1 cellular context compared by ENCODE assay signal in the genomic region with DNA sequence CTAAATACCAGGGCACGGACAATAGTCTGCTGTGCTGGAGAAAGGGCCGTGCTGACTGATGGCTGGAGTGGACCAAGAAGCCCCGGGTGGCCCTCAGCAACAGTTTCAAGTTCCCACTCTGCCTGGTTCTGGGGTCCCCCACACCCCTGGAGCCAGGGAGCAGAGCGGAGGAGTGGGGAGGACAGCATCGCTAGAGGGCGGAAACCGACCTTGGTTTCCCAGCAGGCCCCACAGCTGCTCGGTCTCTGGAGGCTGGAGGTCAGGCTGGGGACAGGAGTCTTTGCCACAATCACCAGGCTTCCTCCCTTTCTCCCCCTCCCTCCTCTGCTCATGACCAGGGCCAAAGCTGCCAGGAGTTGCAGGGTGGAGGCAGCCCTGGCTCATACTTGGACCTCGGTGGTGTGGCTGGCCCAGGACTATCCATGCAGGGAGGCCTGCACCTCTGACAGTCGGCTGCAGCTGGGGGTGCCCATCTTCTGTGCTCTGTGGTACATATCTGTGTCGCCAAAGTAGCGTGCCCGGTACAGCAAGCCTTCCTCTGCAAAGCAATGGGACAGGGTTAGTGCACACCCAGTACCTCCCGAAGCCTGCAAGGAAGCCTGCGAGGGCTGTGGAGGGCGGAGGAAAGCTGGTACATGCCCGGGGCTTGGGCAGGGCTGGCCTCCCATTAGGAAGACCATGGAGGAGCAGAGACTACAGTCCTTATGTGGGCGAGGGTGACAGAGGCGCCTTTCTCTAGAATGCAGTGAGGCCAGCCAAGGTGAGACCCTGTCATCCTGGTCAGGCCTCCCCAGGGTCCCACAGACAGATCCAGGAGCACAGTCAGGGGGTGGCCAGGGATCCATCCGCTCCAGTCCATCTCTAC.
TF ChIP-seq lines count a peak whose summit lies in the region.

No MANE protein-coding gene starts in this region.

TF ChIP-seq in IMR-90, 13 proteins besides CTCF, POLR2A, EP300 and RAD21:
- no peak for TF ChIP-seq RCOR1 (IDR thresholded peaks at IDR 0.05; ENCODE audit: insufficient replicate concordance, low read length)
- no peak for TF ChIP-seq SMC3 (IDR thresholded peaks at IDR 0.05; ENCODE audit: low read depth, low read length)
- TF ChIP-seq, protein P1, sequence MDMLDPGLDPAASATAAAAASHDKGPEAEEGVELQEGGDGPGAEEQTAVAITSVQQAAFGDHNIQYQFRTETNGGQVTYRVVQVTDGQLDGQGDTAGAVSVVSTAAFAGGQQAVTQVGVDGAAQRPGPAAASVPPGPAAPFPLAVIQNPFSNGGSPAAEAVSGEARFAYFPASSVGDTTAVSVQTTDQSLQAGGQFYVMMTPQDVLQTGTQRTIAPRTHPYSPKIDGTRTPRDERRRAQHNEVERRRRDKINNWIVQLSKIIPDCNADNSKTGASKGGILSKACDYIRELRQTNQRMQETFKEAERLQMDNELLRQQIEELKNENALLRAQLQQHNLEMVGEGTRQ (IDR thresholded peaks at IDR 0.05; ENCODE audit: low read depth, low read length) = no peak
- TF ChIP-seq MXI1 (IDR thresholded peaks at IDR 0.05; ENCODE audit: borderline replicate concordance, low read depth, low read length) = no peak
- no peak for TF ChIP-seq CHD1 (IDR thresholded peaks at IDR 0.05; ENCODE audit: low read depth, low read length)
- TF ChIP-seq NFE2L2 (IDR thresholded peaks at IDR 0.05; ENCODE audit: low read depth, low read length) = no peak
- no peak for TF ChIP-seq MAFK (IDR thresholded peaks at IDR 0.05; ENCODE audit: low read depth, low read length)
- TF ChIP-seq BHLHE40 (IDR thresholded peaks at IDR 0.05; ENCODE audit: low read depth, low read length) = no peak
- TF ChIP-seq MAZ (IDR thresholded peaks at IDR 0.05; ENCODE audit: borderline replicate concordance, low read depth, low read length) = no peak
- TF ChIP-seq, protein P2, sequence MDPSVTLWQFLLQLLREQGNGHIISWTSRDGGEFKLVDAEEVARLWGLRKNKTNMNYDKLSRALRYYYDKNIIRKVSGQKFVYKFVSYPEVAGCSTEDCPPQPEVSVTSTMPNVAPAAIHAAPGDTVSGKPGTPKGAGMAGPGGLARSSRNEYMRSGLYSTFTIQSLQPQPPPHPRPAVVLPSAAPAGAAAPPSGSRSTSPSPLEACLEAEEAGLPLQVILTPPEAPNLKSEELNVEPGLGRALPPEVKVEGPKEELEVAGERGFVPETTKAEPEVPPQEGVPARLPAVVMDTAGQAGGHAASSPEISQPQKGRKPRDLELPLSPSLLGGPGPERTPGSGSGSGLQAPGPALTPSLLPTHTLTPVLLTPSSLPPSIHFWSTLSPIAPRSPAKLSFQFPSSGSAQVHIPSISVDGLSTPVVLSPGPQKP (IDR thresholded peaks at IDR 0.05; ENCODE audit: borderline replicate concordance, low read depth, low read length) = no peak
- TF ChIP-seq RFX5 (IDR thresholded peaks at IDR 0.05; ENCODE audit: low read depth, low read length) = no peak
- TF ChIP-seq FOS (IDR thresholded peaks at IDR 0.05; ENCODE audit: low read depth, low read length) = no peak
- no peak for TF ChIP-seq CEBPB (IDR thresholded peaks at IDR 0.05; ENCODE audit: low read depth, low read length)
